In the genomic region with DNA sequence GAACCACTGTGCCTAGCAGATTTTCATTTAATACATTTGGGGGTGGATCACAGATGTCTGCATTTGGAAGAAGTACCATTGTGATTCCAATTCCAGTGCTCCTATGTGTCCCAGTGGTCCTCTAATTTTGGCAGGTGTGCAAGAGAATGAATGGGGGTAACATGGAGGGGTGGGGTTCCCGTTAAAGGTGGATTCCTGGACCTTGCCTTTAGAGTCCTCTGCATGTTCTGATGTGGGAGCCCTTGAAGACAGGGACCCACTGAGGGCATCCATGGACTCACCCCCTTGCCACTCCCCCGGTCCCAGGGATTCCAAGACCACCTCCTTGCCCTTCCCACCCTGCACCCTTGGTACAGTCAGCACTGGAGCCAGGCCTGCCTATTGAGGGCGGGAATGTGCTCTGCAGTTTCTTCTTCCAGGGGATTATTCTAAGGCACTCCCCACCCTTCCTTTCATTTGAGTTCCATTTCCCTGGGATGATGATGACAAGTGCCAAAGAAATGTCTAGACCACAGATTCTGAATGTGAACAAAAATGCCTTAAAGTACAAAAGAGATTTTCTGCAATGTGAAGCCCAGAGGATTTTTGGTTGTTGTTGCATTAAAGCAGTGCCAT, we compare ENCODE assay signal across 22 cellular contexts.
A peak's percentile ranks its signal among the peaks of the same experiment; 100 is the strongest.
DNase-seq lines count a peak whose midpoint lies in the region; ATAC-seq, FAIRE-seq and TF ChIP-seq lines count a peak whose summit lies in the region.
"Had no signal": no experiment of that assay in that cellular context is flagged by ENCODE, and none has a peak within 500 bp of the region (broad histone marks: within the 10 kb centered on the region; RNA-seq: fewer than 3 reads in every experiment).

No MANE protein-coding gene starts in this region.

- H3K36me3 ChIP-seq in A673 (ENCODE audit: insufficient read depth, low read length, poor library complexity, severe bottlenecking), result no peaks in the 10 kb centered on the region
- H3K36me3 ChIP-seq in HAP-1 (replicated peaks), result no peaks in the 10 kb centered on the region
- H3K36me3 ChIP-seq in trophoblast cell (ENCODE audit: control insufficient read depth in 1 of 2, insufficient read depth in 2 of 2, low read length in 2 of 2), result no peaks in the 10 kb centered on the region
- H3K36me3 ChIP-seq: BLaER1 had no signal

- no peak overlapping the region for H3K23ac ChIP-seq in trophoblast cell (ENCODE audit: low read length)

- DNase-seq in A673 (ENCODE audit: low spot score), result peak; percentile 31
- DNase-seq in HAP-1 (ENCODE audit: low spot score in 2 of 2), result peak; percentile 55 to 56
- no peak for DNase-seq in chondrocyte (ENCODE audit: low spot score)
- no peak for DNase-seq in trophoblast cell
- DNase-seq in retina, result no peak
- DNase-seq in iPS-NIHi7 (ENCODE audit: extremely low spot score), result no peak
- no peak for DNase-seq in H54 (ENCODE audit: insufficient read length, low spot score)
- DNase-seq: Calu3; CD4-positive, alpha-beta memory T cell; DMS53; DND-41; GDM1; HFFc6 had no signal

- H3K27ac ChIP-seq in A673 (ENCODE audit: low read depth, low read length, poor library complexity, severe bottlenecking) (no peak overlapping the region), trophoblast cell (ENCODE audit: low read depth, low read length) (no peak overlapping the region)
- H3K27ac ChIP-seq: 22Rv1, A549, BLaER1, HL-60 had no signal

- peaks cover 7% of the 10 kb centered on the region for H3K4me1 ChIP-seq in A673 (ENCODE audit: insufficient read depth, low read length, poor library complexity, severe bottlenecking)
- H3K4me1 ChIP-seq in HAP-1, result peaks cover 10% of the 10 kb centered on the region
- peaks cover 11 to 22% of the 10 kb centered on the region in 2 experiments for H3K4me1 ChIP-seq in trophoblast cell (ENCODE audit: control insufficient read depth in 1 of 2, insufficient read depth in 2 of 2, low read length in 2 of 2)
- H3K4me1 ChIP-seq: A549, BLaER1 had no signal

- H2AFZ ChIP-seq in trophoblast cell (ENCODE audit: insufficient read depth, low read length, poor library complexity), result no peak overlapping the region

- CTCF ChIA-PET in A673 (lab: Charles Lee), result no interaction called here

- H3K9me3 Mint-ChIP-seq in chondrocyte (ENCODE audit: low read depth), result peaks cover 2% of the 10 kb centered on the region
- H3K9me3 Mint-ChIP-seq: HFFc6 had no signal

- BruUV-seq in A673 (replicated peaks; lab: Mats Ljungman, UMichigan), result no TSS peak

- no peak for ATAC-seq in GM19467 (IDR thresholded peaks at IDR 0.05; ENCODE audit: unreplicated experiment)
- ATAC-seq: A549, HCT116 had no signal

- H4K12ac ChIP-seq in trophoblast cell (ENCODE audit: low read depth, low read length), result no peak overlapping the region

- no peaks in the 10 kb centered on the region for H3K79me2 ChIP-seq in trophoblast cell (ENCODE audit: control insufficient read depth, insufficient read depth, low read length, poor library complexity)

- POLR2A ChIA-PET in A673 (lab: Charles Lee; ENCODE audit: low non-redundant PET), result no interaction called here

- FAIRE-seq in H54 (lab: Jason Lieb, UNC), result no peak
- FAIRE-seq: A549, GM12892, GM18507 had no signal

- peak overlapping the region; percentile 20 for H4K91ac ChIP-seq in trophoblast cell (ENCODE audit: low read depth, low read length)

- H3K27ac Mint-ChIP-seq in chondrocyte (ENCODE audit: unreplicated experiment), result peak overlapping the region; percentile 68
- H3K27ac Mint-ChIP-seq: CD14-positive monocyte; CD4-positive, alpha-beta memory T cell; HFFc6 had no signal

- intact Hi-C loops in A673 (cut with micrococcal nuclease; ENCODE audit: unreplicated experiment), result no loop called here

- H3K27me3 ChIP-seq in A673 (replicated peaks; ENCODE audit: insufficient read depth, low read depth, low read length, poor library complexity) (no peaks in the 10 kb centered on the region), HAP-1 (ENCODE audit: low read depth) (no peaks in the 10 kb centered on the region), trophoblast cell (ENCODE audit: insufficient read depth, low read length) (no peaks in the 10 kb centered on the region)
- H3K27me3 ChIP-seq: BLaER1 had no signal

- H2AK5ac ChIP-seq in trophoblast cell (ENCODE audit: low read length), result no peak overlapping the region

- no peaks in the 10 kb centered on the region for H3K27me3 Mint-ChIP-seq in chondrocyte (ENCODE audit: low read depth)

- no peak overlapping the region for H3K4me3 Mint-ChIP-seq in chondrocyte (ENCODE audit: unreplicated experiment)
- H3K4me3 Mint-ChIP-seq: CD14-positive monocyte; CD4-positive, alpha-beta memory T cell; HFFc6 had no signal

- no peak overlapping the region for H3K4me2 ChIP-seq in trophoblast cell (ENCODE audit: low read length)
- H3K4me2 ChIP-seq: A549, BLaER1 had no signal

- H3K4ac ChIP-seq in trophoblast cell (ENCODE audit: low read depth, low read length), result no peak overlapping the region

- no peak overlapping the region for H3K14ac ChIP-seq in trophoblast cell (ENCODE audit: low read length)

- H2BK120ac ChIP-seq in trophoblast cell (ENCODE audit: insufficient read depth, low read length, poor library complexity), result no peak overlapping the region

- H3K79me1 ChIP-seq in trophoblast cell (ENCODE audit: low read length), result peaks cover 6% of the 10 kb centered on the region

- in situ Hi-C loops in HAP-1 (cut with MboI; ENCODE audit: low sequenced_read_pairs), result no loop called here

- no peak overlapping the region for H4K8ac ChIP-seq in trophoblast cell (ENCODE audit: low read depth, low read length)

- no peaks in the 10 kb centered on the region for H3K36me3 Mint-ChIP-seq in chondrocyte (ENCODE audit: low read depth)
- H3K36me3 Mint-ChIP-seq: CD14-positive monocyte; CD4-positive, alpha-beta memory T cell had no signal

- H3K9ac ChIP-seq in trophoblast cell (ENCODE audit: low read length), result no peak overlapping the region
- H3K9ac ChIP-seq: BLaER1 had no signal

- no peak overlapping the region for H3K4me3 ChIP-seq in A673 (ENCODE audit: low read depth, low read length, poor library complexity, severe bottlenecking)
- no peak overlapping the region for H3K4me3 ChIP-seq in HAP-1
- no peak overlapping the region for H3K4me3 ChIP-seq in trophoblast cell (ENCODE audit: low read depth, low read length)
- H3K4me3 ChIP-seq: A549, BLaER1 had no signal

- no peak overlapping the region for H2BK12ac ChIP-seq in trophoblast cell (ENCODE audit: low read length)

- TF ChIP-seq CTCF in A673 (conservative IDR thresholded peaks at IDR 0.05; ENCODE audit: low read depth, low read length), result no peak
- TF ChIP-seq CTCF in chondrocyte (IDR thresholded peaks at IDR 0.05), result no peak

- H3K9me3 ChIP-seq in A673 (ENCODE audit: low read depth, low read length, poor library complexity, severe bottlenecking), result no peaks in the 10 kb centered on the region
- H3K9me3 ChIP-seq in HAP-1, result no peaks in the 10 kb centered on the region
- no peaks in the 10 kb centered on the region for H3K9me3 ChIP-seq in trophoblast cell (ENCODE audit: insufficient read depth, low read depth, low read length)
- H3K9me3 ChIP-seq: A549 had no signal

- no CpG with 5 or more reads among the region's 3 CpGs for WGBS in trophoblast cell (ENCODE audit: extremely low coverage, insufficient coverage, insufficient read length)

- peaks cover 49% of the 10 kb centered on the region for H3K4me1 Mint-ChIP-seq in chondrocyte (ENCODE audit: low read depth)
- H3K4me1 Mint-ChIP-seq: CD14-positive monocyte; CD4-positive, alpha-beta memory T cell had no signal

- H3K18ac ChIP-seq in trophoblast cell (ENCODE audit: low read length), result no peak overlapping the region

- H2BK5ac ChIP-seq in trophoblast cell (ENCODE audit: low read depth, low read length, poor library complexity), result no peak overlapping the region

- TF ChIP-seq POLR2A in H54 (IDR thresholded peaks at IDR 0.05; ENCODE audit: low read depth, low read length), result no peak

Comparison
In these comparisons a context has a peak if more than half of its experiments do, and no peak if none do; other contexts are left out.
1. DNase-seq: peak in A673 (single experiment) and HAP-1 (2 of 2); none in chondrocyte (single experiment), trophoblast cell (0 of 2), retina (single experiment), iPS-NIHi7 (single experiment) and H54 (single experiment).